Comparison of ENCODE assay signal across 1 cellular context in genomic region chr18:45801396-45802004, GRCh38.
TF ChIP-seq lines count a peak whose summit lies in the region.

No MANE protein-coding gene starts in this region.

TF ChIP-seq in HepG2, 621 proteins besides CTCF, POLR2A, EP300 and RAD21 (continued from another document):
- TF ChIP-seq, protein P1, sequence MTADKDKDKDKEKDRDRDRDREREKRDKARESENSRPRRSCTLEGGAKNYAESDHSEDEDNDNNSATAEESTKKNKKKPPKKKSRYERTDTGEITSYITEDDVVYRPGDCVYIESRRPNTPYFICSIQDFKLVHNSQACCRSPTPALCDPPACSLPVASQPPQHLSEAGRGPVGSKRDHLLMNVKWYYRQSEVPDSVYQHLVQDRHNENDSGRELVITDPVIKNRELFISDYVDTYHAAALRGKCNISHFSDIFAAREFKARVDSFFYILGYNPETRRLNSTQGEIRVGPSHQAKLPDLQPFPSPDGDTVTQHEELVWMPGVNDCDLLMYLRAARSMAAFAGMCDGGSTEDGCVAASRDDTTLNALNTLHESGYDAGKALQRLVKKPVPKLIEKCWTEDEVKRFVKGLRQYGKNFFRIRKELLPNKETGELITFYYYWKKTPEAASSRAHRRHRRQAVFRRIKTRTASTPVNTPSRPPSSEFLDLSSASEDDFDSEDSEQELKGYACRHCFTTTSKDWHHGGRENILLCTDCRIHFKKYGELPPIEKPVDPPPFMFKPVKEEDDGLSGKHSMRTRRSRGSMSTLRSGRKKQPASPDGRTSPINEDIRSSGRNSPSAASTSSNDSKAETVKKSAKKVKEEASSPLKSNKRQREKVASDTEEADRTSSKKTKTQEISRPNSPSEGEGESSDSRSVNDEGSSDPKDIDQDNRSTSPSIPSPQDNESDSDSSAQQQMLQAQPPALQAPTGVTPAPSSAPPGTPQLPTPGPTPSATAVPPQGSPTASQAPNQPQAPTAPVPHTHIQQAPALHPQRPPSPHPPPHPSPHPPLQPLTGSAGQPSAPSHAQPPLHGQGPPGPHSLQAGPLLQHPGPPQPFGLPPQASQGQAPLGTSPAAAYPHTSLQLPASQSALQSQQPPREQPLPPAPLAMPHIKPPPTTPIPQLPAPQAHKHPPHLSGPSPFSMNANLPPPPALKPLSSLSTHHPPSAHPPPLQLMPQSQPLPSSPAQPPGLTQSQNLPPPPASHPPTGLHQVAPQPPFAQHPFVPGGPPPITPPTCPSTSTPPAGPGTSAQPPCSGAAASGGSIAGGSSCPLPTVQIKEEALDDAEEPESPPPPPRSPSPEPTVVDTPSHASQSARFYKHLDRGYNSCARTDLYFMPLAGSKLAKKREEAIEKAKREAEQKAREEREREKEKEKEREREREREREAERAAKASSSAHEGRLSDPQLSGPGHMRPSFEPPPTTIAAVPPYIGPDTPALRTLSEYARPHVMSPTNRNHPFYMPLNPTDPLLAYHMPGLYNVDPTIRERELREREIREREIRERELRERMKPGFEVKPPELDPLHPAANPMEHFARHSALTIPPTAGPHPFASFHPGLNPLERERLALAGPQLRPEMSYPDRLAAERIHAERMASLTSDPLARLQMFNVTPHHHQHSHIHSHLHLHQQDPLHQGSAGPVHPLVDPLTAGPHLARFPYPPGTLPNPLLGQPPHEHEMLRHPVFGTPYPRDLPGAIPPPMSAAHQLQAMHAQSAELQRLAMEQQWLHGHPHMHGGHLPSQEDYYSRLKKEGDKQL (CRISPR knock-in tag; IDR thresholded peaks at IDR 0.05; ENCODE audit: low read depth): no peak
- TF ChIP-seq, protein P2, sequence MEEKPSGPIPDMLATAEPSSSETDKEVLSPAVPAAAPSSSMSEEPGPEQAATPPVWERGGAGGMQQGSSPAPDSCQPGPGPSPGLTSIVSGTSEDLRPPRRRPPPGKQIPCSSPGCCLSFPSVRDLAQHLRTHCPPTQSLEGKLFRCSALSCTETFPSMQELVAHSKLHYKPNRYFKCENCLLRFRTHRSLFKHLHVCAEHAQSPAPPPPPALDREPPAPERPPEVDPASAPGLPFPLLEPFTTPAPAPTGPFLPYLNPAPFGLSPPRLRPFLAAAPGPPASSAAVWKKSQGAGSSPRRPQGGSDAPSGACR (CRISPR knock-in tag; IDR thresholded peaks at IDR 0.05): no peak
- no peak for TF ChIP-seq SALL2 (CRISPR knock-in tag; IDR thresholded peaks at IDR 0.05)
- TF ChIP-seq ASH2L (IDR thresholded peaks at IDR 0.05; ENCODE audit: insufficient read length, low read depth, low read length): no peak
- no peak for TF ChIP-seq ATF1 (CRISPR knock-in tag; IDR thresholded peaks at IDR 0.05)
- no peak for TF ChIP-seq ZNF577 (CRISPR knock-in tag; IDR thresholded peaks at IDR 0.05; ENCODE audit: borderline replicate concordance, low read depth)
- TF ChIP-seq ZNF652 (CRISPR knock-in tag; IDR thresholded peaks at IDR 0.05; ENCODE audit: borderline replicate concordance, low read depth): no peak
- TF ChIP-seq MAF1 (CRISPR knock-in tag; IDR thresholded peaks at IDR 0.05; ENCODE audit: borderline replicate concordance): no peak
- no peak for TF ChIP-seq ZNF775 (CRISPR knock-in tag; IDR thresholded peaks at IDR 0.05; ENCODE audit: borderline replicate concordance)
- no peak for TF ChIP-seq RELA (CRISPR knock-in tag; IDR thresholded peaks at IDR 0.05)
- no peak for TF ChIP-seq ZSCAN9 (CRISPR knock-in tag; IDR thresholded peaks at IDR 0.05; ENCODE audit: borderline replicate concordance)
- no peak for TF ChIP-seq ZNF567 (CRISPR knock-in tag; IDR thresholded peaks at IDR 0.05; ENCODE audit: borderline replicate concordance)
- no peak for TF ChIP-seq MLLT10 (CRISPR knock-in tag; IDR thresholded peaks at IDR 0.05)
